Comparison of ENCODE assay signal across 1 cellular context in genomic region chr6:106325336-106326178, GRCh38.
TF ChIP-seq lines count a peak whose summit lies in the region.

Gene ATG5, minus strand, starts transcription at chr6:106325760. Its CDS starts 9,552 bp downstream, at chr6:106316208.

TF ChIP-seq in HepG2, 621 proteins besides CTCF, POLR2A, EP300 and RAD21 (continued from another document and continues in another):
- TF ChIP-seq ARNTL (CRISPR knock-in tag; IDR thresholded peaks at IDR 0.05), result peak; percentile 83
- TF ChIP-seq BHLHE40 (IDR thresholded peaks at IDR 0.05; ENCODE audit: low read length), result 0 out of 2 replicates have a peak, but pooled peaks have one; percentile 22
- peak; percentile 96 for TF ChIP-seq ZNF280B (CRISPR knock-in tag; IDR thresholded peaks at IDR 0.05; ENCODE audit: borderline replicate concordance)
- TF ChIP-seq KDM2A (CRISPR knock-in tag; IDR thresholded peaks at IDR 0.05; ENCODE audit: borderline replicate concordance, low read depth), result peak; percentile 90
- TF ChIP-seq NFIB (CRISPR knock-in tag; IDR thresholded peaks at IDR 0.05; ENCODE audit: borderline replicate concordance), result no peak
- no peak for TF ChIP-seq ZFYVE20 (CRISPR knock-in tag; IDR thresholded peaks at IDR 0.05; ENCODE audit: borderline replicate concordance, low read depth)
- TF ChIP-seq ZNF816 (CRISPR knock-in tag; IDR thresholded peaks at IDR 0.05; ENCODE audit: borderline replicate concordance), result peak; percentile 83; the same call in 1 of the 2 replicates
- no peak for TF ChIP-seq SOX6 (IDR thresholded peaks at IDR 0.05)
- TF ChIP-seq SOX6 (CRISPR knock-in tag; IDR thresholded peaks at IDR 0.05), result peak; percentile 78
- 0 out of 2 replicates have a peak, but pooled peaks have one; percentile 70 for TF ChIP-seq KAT7 (CRISPR knock-in tag; IDR thresholded peaks at IDR 0.05; ENCODE audit: borderline replicate concordance)
- peak; percentile 82; the same call in 1 of the 2 replicates for TF ChIP-seq ZNF335 (CRISPR knock-in tag; IDR thresholded peaks at IDR 0.05)
- TF ChIP-seq ZNF678 (CRISPR knock-in tag; IDR thresholded peaks at IDR 0.05), result peak; percentile 96
- TF ChIP-seq TFDP1 (CRISPR knock-in tag; IDR thresholded peaks at IDR 0.05; ENCODE audit: borderline replicate concordance), result peak; percentile 34; the same call in 1 of the 2 replicates
- TF ChIP-seq, protein P1, sequence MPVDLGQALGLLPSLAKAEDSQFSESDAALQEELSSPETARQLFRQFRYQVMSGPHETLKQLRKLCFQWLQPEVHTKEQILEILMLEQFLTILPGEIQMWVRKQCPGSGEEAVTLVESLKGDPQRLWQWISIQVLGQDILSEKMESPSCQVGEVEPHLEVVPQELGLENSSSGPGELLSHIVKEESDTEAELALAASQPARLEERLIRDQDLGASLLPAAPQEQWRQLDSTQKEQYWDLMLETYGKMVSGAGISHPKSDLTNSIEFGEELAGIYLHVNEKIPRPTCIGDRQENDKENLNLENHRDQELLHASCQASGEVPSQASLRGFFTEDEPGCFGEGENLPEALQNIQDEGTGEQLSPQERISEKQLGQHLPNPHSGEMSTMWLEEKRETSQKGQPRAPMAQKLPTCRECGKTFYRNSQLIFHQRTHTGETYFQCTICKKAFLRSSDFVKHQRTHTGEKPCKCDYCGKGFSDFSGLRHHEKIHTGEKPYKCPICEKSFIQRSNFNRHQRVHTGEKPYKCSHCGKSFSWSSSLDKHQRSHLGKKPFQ (CRISPR knock-in tag; IDR thresholded peaks at IDR 0.05; ENCODE audit: insufficient replicate concordance), result peak; percentile 86
- TF ChIP-seq TFAP4 (IDR thresholded peaks at IDR 0.05; ENCODE audit: borderline replicate concordance, low read depth), result peak; percentile 27; the same call in 1 of the 2 replicates
- no peak; the same call in 1 of the 2 replicates for TF ChIP-seq ZNF737 (CRISPR knock-in tag; IDR thresholded peaks at IDR 0.05; ENCODE audit: borderline replicate concordance)
- peak; percentile 98 for TF ChIP-seq ZBTB3 (CRISPR knock-in tag; IDR thresholded peaks at IDR 0.05; ENCODE audit: borderline replicate concordance, low read depth)
- TF ChIP-seq, protein P2, sequence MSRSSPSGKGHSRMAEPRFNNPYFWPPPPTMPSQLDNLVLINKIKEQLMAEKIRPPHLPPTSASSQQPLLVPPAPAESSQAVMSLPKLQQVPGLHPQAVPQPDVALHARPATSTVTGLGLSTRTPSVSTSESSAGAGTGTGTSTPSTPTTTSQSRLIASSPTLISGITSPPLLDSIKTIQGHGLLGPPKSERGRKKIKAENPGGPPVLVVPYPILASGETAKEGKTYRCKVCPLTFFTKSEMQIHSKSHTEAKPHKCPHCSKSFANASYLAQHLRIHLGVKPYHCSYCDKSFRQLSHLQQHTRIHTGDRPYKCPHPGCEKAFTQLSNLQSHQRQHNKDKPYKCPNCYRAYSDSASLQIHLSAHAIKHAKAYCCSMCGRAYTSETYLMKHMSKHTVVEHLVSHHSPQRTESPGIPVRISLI (CRISPR knock-in tag; IDR thresholded peaks at IDR 0.05; ENCODE audit: borderline replicate concordance), result peak; percentile 68; the same call in 1 of the 2 replicates
- TF ChIP-seq ZNF274 (CRISPR knock-in tag; IDR thresholded peaks at IDR 0.05), result no peak
- peak; percentile 93; the same call in 1 of the 2 replicates for TF ChIP-seq ZNF234 (CRISPR knock-in tag; conservative IDR thresholded peaks at IDR 0.05)
- TF ChIP-seq, protein P3, sequence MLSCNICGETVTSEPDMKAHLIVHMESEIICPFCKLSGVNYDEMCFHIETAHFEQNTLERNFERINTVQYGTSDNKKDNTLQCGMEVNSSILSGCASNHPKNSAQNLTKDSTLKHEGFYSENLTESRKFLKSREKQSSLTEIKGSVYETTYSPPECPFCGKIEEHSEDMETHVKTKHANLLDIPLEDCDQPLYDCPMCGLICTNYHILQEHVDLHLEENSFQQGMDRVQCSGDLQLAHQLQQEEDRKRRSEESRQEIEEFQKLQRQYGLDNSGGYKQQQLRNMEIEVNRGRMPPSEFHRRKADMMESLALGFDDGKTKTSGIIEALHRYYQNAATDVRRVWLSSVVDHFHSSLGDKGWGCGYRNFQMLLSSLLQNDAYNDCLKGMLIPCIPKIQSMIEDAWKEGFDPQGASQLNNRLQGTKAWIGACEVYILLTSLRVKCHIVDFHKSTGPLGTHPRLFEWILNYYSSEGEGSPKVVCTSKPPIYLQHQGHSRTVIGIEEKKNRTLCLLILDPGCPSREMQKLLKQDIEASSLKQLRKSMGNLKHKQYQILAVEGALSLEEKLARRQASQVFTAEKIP (CRISPR knock-in tag; IDR thresholded peaks at IDR 0.05; ENCODE audit: borderline replicate concordance), result no peak
- TF ChIP-seq ZSCAN31 (CRISPR knock-in tag; IDR thresholded peaks at IDR 0.05; ENCODE audit: low read depth), result peak; percentile 86
- TF ChIP-seq ARID4A (CRISPR knock-in tag; IDR thresholded peaks at IDR 0.05; ENCODE audit: borderline replicate concordance), result peak; percentile 96; the same call in 1 of the 2 replicates
- TF ChIP-seq RXRB (CRISPR knock-in tag; IDR thresholded peaks at IDR 0.05; ENCODE audit: borderline replicate concordance), result peak; percentile 72; the same call in 1 of the 2 replicates
- 0 out of 2 replicates have a peak, but pooled peaks have one; percentile 42 for TF ChIP-seq GTF3A (CRISPR knock-in tag; conservative IDR thresholded peaks at IDR 0.05)
- TF ChIP-seq ZSCAN9 (CRISPR knock-in tag; IDR thresholded peaks at IDR 0.05; ENCODE audit: borderline replicate concordance), result peak; percentile 85
- peak; percentile 65 for TF ChIP-seq MAZ (IDR thresholded peaks at IDR 0.05; ENCODE audit: borderline replicate concordance, low read depth, low read length)
- peak; percentile 83 for TF ChIP-seq MAZ (CRISPR knock-in tag; IDR thresholded peaks at IDR 0.05; ENCODE audit: low read depth)
- TF ChIP-seq ZNF580 (CRISPR knock-in tag; IDR thresholded peaks at IDR 0.05; ENCODE audit: borderline replicate concordance, low read depth), result peak; percentile 73; the same call in 1 of the 2 replicates
- TF ChIP-seq ZNF326 (CRISPR knock-in tag; IDR thresholded peaks at IDR 0.05; ENCODE audit: borderline replicate concordance), result no peak
- 0 out of 2 replicates have a peak, but pooled peaks have one; percentile 28 for TF ChIP-seq HOXD1 (CRISPR knock-in tag; IDR thresholded peaks at IDR 0.05)
- TF ChIP-seq ZNF12 (CRISPR knock-in tag; IDR thresholded peaks at IDR 0.05), result peak; percentile 77
- TF ChIP-seq ZNF354B (CRISPR knock-in tag; IDR thresholded peaks at IDR 0.05), result no peak
- TF ChIP-seq NAIF1 (CRISPR knock-in tag; IDR thresholded peaks at IDR 0.05; ENCODE audit: borderline replicate concordance), result 0 out of 2 replicates have a peak, but pooled peaks have one; percentile 53
- TF ChIP-seq IRX3 (CRISPR knock-in tag; IDR thresholded peaks at IDR 0.05; ENCODE audit: borderline replicate concordance, low read depth), result no peak
- TF ChIP-seq ZFP1 (CRISPR knock-in tag; IDR thresholded peaks at IDR 0.05), result peak; percentile 76; the same call in 1 of the 2 replicates
- TF ChIP-seq, protein P4, sequence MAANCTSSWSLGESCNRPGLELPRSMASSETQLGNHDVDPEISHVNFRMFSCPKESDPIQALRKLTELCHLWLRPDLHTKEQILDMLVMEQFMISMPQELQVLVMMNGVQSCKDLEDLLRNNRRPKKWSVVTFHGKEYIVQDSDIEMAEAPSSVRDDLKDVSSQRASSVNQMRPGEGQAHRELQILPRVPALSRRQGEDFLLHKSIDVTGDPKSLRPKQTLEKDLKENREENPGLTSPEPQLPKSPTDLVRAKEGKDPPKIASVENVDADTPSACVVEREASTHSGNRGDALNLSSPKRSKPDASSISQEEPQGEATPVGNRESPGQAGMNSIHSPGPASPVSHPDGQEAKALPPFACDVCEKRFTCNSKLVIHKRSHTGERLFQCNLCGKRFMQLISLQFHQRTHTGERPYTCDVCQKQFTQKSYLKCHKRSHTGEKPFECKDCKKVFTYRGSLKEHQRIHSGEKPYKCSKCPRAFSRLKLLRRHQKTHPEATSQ (CRISPR knock-in tag; IDR thresholded peaks at IDR 0.05; ENCODE audit: borderline replicate concordance), result peak; percentile 39; the same call in 1 of the 2 replicates
- TF ChIP-seq ZKSCAN8 (CRISPR knock-in tag; IDR thresholded peaks at IDR 0.05; ENCODE audit: borderline replicate concordance), result peak; percentile 80; the same call in 1 of the 2 replicates
- peak; percentile 92 for TF ChIP-seq THAP11 (CRISPR knock-in tag; IDR thresholded peaks at IDR 0.05)
- TF ChIP-seq HNRNPLL (IDR thresholded peaks at IDR 0.05; ENCODE audit: low read depth, low read length, poor library complexity, severe bottlenecking), result peak; percentile 88
- TF ChIP-seq ZNF7 (CRISPR knock-in tag; IDR thresholded peaks at IDR 0.05), result no peak
- peak; percentile 89; the same call in 1 of the 2 replicates for TF ChIP-seq ZNF451 (CRISPR knock-in tag; IDR thresholded peaks at IDR 0.05)
- TF ChIP-seq MXD4 (CRISPR knock-in tag; IDR thresholded peaks at IDR 0.05), result peak; percentile 92; the same call in 1 of the 2 replicates
- 0 out of 2 replicates have a peak, but pooled peaks have one; percentile 65 for TF ChIP-seq PAWR (CRISPR knock-in tag; IDR thresholded peaks at IDR 0.05; ENCODE audit: borderline replicate concordance)
- TF ChIP-seq ZNF124 (CRISPR knock-in tag; IDR thresholded peaks at IDR 0.05), result peak; percentile 91; the same call in 1 of the 2 replicates
- TF ChIP-seq ZNF674 (CRISPR knock-in tag; IDR thresholded peaks at IDR 0.05; ENCODE audit: low read depth), result no peak
- TF ChIP-seq ZNF782 (CRISPR knock-in tag; IDR thresholded peaks at IDR 0.05; ENCODE audit: borderline replicate concordance), result peak; percentile 89; the same call in 1 of the 2 replicates
- TF ChIP-seq, protein P5, sequence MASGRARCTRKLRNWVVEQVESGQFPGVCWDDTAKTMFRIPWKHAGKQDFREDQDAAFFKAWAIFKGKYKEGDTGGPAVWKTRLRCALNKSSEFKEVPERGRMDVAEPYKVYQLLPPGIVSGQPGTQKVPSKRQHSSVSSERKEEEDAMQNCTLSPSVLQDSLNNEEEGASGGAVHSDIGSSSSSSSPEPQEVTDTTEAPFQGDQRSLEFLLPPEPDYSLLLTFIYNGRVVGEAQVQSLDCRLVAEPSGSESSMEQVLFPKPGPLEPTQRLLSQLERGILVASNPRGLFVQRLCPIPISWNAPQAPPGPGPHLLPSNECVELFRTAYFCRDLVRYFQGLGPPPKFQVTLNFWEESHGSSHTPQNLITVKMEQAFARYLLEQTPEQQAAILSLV (CRISPR knock-in tag; IDR thresholded peaks at IDR 0.05; ENCODE audit: borderline replicate concordance), result peak; percentile 81; the same call in 1 of the 2 replicates
- peak; percentile 89 for TF ChIP-seq FOSL2 (CRISPR knock-in tag; IDR thresholded peaks at IDR 0.05)
- peak; percentile 65 for TF ChIP-seq ZEB1 (IDR thresholded peaks at IDR 0.05; ENCODE audit: insufficient replicate concordance, low read depth)
- peak; percentile 82 for TF ChIP-seq KDM4B (CRISPR knock-in tag; IDR thresholded peaks at IDR 0.05)
- no peak for TF ChIP-seq MAFK (conservative IDR thresholded peaks at IDR 0.05 in 1 of 2, IDR thresholded peaks at IDR 0.05 in 1 of 2; ENCODE audit: low read length in 2 of 2)
